In genomic region chr3:185402561-185402960, GRCh38 we compare ENCODE assay signal across 11 cellular contexts. TPM values are rescaled to one million over a fixed set of nuclear protein-coding genes. Genes with fewer than 3 reads are reported as not detected.
DNase-seq lines count a peak whose midpoint lies in the region; TF ChIP-seq lines count a peak whose summit lies in the region.
"Had no signal": no experiment of that assay in that cellular context is flagged by ENCODE, and none has a peak within 500 bp of the region (broad histone marks: within the 10 kb centered on the region; RNA-seq: fewer than 3 reads in every experiment).

No MANE protein-coding gene starts in this region.

- no peaks in the 10 kb centered on the region for H3K79me2 ChIP-seq in neural progenitor cell (ENCODE audit: low read depth)

- DNase-seq in HAP-1 (ENCODE audit: low spot score in 2 of 2) = peak; percentile 25 to 30
- peak; percentile 99 for DNase-seq in NCI-H2171 treated with DMSO at 0.1 percent for 48 hours (lab: John Stamatoyannopoulos, UW)
- no peak for DNase-seq in dorsolateral prefrontal cortex
- peak; percentile 7 for DNase-seq in neural progenitor cell (ENCODE audit: low spot score)
- DNase-seq in NCI-H187 (lab: John Stamatoyannopoulos, UW) = no peak
- DNase-seq in SIG-M5 (lab: John Stamatoyannopoulos, UW) = no peak
- no peak for DNase-seq in immature natural killer cell
- DNase-seq in activated CD4-positive, CD25-positive, alpha-beta regulatory T cell treated with anti-CD3 and anti-CD28 coated beads, Interleukin-2, amount 50 U/mL, for 72 hours = no peak
- DNase-seq: NCI-H187 treated with DMSO at 0.1 percent for 48 hours, sigmoid colon had no signal

- no peaks in the 10 kb centered on the region for H3K9me3 ChIP-seq in HAP-1
- no peaks in the 10 kb centered on the region for H3K9me3 ChIP-seq in neural progenitor cell (ENCODE audit: low read depth)
- H3K9me3 ChIP-seq: sigmoid colon had no signal

- H3K9me3 Mint-ChIP-seq in neural progenitor cell (no peaks in the 10 kb centered on the region), immature natural killer cell (no peaks in the 10 kb centered on the region)
- H3K9me3 Mint-ChIP-seq: GM23338 had no signal

- TF ChIP-seq CTCF in dorsolateral prefrontal cortex (IDR thresholded peaks at IDR 0.05 in 54 of 56, conservative IDR thresholded peaks at IDR 0.05 in 2 of 56; ENCODE audit: low read depth in 1 of 56, partially characterized antibody in 56 of 56) (no peak), neural progenitor cell (IDR thresholded peaks at IDR 0.05) (no peak)

- H2AFZ ChIP-seq in neural progenitor cell (replicated peaks) = no peak overlapping the region
- H2AFZ ChIP-seq: GM23338 had no signal

- intact Hi-C loops in dorsolateral prefrontal cortex (cut with DNase I) = no loop called here

- no peaks in the 10 kb centered on the region for H3K36me3 ChIP-seq in HAP-1 (replicated peaks)
- no peaks in the 10 kb centered on the region for H3K36me3 ChIP-seq in neural progenitor cell
- H3K36me3 ChIP-seq: sigmoid colon had no signal

- H3K4me3 ChIP-seq in HAP-1 = no peak overlapping the region
- peak overlapping the region in 4 of 59 donors; percentile 0 to 28 (median 11) for H3K4me3 ChIP-seq in dorsolateral prefrontal cortex
- H3K4me3 ChIP-seq in neural progenitor cell = no peak overlapping the region
- H3K4me3 ChIP-seq: GM23338, sigmoid colon had no signal

- H3K27ac ChIP-seq in dorsolateral prefrontal cortex = peak overlapping the region in 36 of 59 donors; percentile 7 to 83 (median 40)
- H3K27ac ChIP-seq in neural progenitor cell = no peak overlapping the region

- H3K4me3 Mint-ChIP-seq in neural progenitor cell (no peak overlapping the region), immature natural killer cell (no peak overlapping the region)
- H3K4me3 Mint-ChIP-seq: GM23338 had no signal

- no peaks in the 10 kb centered on the region for H4K20me1 ChIP-seq in neural progenitor cell (ENCODE audit: low read depth)

- H3F3A ChIP-seq in neural progenitor cell (ENCODE audit: low read depth) = no peaks in the 10 kb centered on the region

- H3K36me3 Mint-ChIP-seq in neural progenitor cell (no peaks in the 10 kb centered on the region), immature natural killer cell (no peaks in the 10 kb centered on the region)

- in situ Hi-C loops in HAP-1 (cut with MboI; ENCODE audit: low sequenced_read_pairs) = no loop called here

- H3K4me1 Mint-ChIP-seq in neural progenitor cell (peaks cover 18% of the 10 kb centered on the region), immature natural killer cell (no peaks in the 10 kb centered on the region)
- H3K4me1 Mint-ChIP-seq: GM23338 had no signal

- H3K4me2 ChIP-seq in neural progenitor cell = no peak overlapping the region
- H3K4me2 ChIP-seq: GM23338 had no signal

- no peaks in the 10 kb centered on the region for H3K27me3 ChIP-seq in HAP-1 (ENCODE audit: low read depth)
- H3K27me3 ChIP-seq in dorsolateral prefrontal cortex = no peaks in the 10 kb centered on the region
- no peaks in the 10 kb centered on the region for H3K27me3 ChIP-seq in neural progenitor cell
- H3K27me3 ChIP-seq: sigmoid colon had no signal

- H3K27me3 Mint-ChIP-seq in neural progenitor cell (ENCODE audit: insufficient read depth, low read depth) (no peaks in the 10 kb centered on the region), immature natural killer cell (ENCODE audit: low read depth in 3 of 3) (no peaks in the 10 kb centered on the region)

- H3K9ac ChIP-seq in neural progenitor cell = no peak overlapping the region

- H3K27ac Mint-ChIP-seq in neural progenitor cell (no peak overlapping the region), immature natural killer cell (no peak overlapping the region)
- H3K27ac Mint-ChIP-seq: GM23338 had no signal

- H3K4me1 ChIP-seq in HAP-1 = peaks cover 41% of the 10 kb centered on the region
- no peaks in the 10 kb centered on the region for H3K4me1 ChIP-seq in neural progenitor cell

RNA-seq across cellular contexts. Expression of gene MAP3K13, which starts 39.6 kb away (rescaled TPM):
- total RNA-seq in dorsolateral prefrontal cortex = 10 to 100 TPM; 30.8 to 75.4 (median 54.1) TPM
- total RNA-seq in neural progenitor cell (ENCODE audit: low replicate concordance) = 23.3 and 34.6 TPM in 2 replicates
- 10 to 100 TPM; 18.0 to 29.0 (median 24.2) TPM for polyA plus RNA-seq in immature natural killer cell

Comparison
In these comparisons a context has a peak if more than half of its experiments do, and no peak if none do; other contexts are left out.
1. DNase-seq: peak in HAP-1 (2 of 2), NCI-H2171 treated with DMSO at 0.1 percent for 48 hours (single experiment) and neural progenitor cell (single experiment); none in dorsolateral prefrontal cortex (0 of 10), NCI-H187 (0 of 2), SIG-M5 (single experiment), immature natural killer cell (0 of 3) and activated CD4-positive, CD25-positive, alpha-beta regulatory T cell treated with anti-CD3 and anti-CD28 coated beads, Interleukin-2, amount 50 U/mL, for 72 hours (single experiment).